In genomic region chr7:64667311-64667710, GRCh38 we compare ENCODE assay signal across 1 cellular context.
TF ChIP-seq lines count a peak whose summit lies in the region.

No MANE protein-coding gene starts in this region.

TF ChIP-seq in HepG2, 621 proteins besides CTCF, POLR2A, EP300 and RAD21 (continued from another document):
- no peak for TF ChIP-seq TEAD2 (CRISPR knock-in tag; IDR thresholded peaks at IDR 0.05)
- no peak for TF ChIP-seq ZNF709 (CRISPR knock-in tag; IDR thresholded peaks at IDR 0.05)
- no peak for TF ChIP-seq ZNF333 (CRISPR knock-in tag; IDR thresholded peaks at IDR 0.05; ENCODE audit: borderline replicate concordance)
- TF ChIP-seq ZEB1 (IDR thresholded peaks at IDR 0.05; ENCODE audit: insufficient replicate concordance, low read depth): no peak
- TF ChIP-seq ZMAT3 (CRISPR knock-in tag; conservative IDR thresholded peaks at IDR 0.05): no peak
- no peak for TF ChIP-seq ZNF557 (CRISPR knock-in tag; IDR thresholded peaks at IDR 0.05)
- TF ChIP-seq ZNF816 (CRISPR knock-in tag; IDR thresholded peaks at IDR 0.05; ENCODE audit: borderline replicate concordance): no peak
- TF ChIP-seq SMAD9 (CRISPR knock-in tag; IDR thresholded peaks at IDR 0.05): no peak
